ENCODE assay signal across 11 cellular contexts in the genomic region with DNA sequence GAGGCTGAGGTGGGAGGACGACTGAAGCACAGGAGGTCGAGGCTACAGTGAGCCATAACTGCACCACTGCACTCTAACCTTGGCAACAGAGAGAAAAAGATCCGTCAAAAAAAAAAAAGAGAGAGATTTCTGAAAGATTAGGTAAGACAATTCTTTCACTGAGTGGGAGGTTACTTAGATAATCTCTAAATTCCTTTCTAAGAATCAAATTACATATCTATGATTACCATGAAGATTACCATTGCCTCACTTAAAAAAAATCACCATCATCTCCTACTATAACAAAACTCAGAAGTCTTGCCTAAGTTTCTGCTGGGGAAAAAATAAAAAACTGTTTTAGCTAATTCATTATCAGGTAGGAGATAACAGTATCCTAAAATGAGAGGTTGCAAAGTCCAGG.
"Had no signal": no experiment of that assay in that cellular context is flagged by ENCODE, and none has a peak within 500 bp of the region (broad histone marks: within the 10 kb centered on the region; RNA-seq: fewer than 3 reads in every experiment).

No MANE protein-coding gene starts in this region.

- H3K4me2 ChIP-seq: smooth muscle cell had no signal

- FAIRE-seq: bronchial epithelial cell, endometrium had no signal

- H3K4me1 Mint-ChIP-seq: activated naive CD8-positive, alpha-beta T cell treated with anti-CD3 and anti-CD28 coated beads, Interleukin-2, amount 10 ng/mL, durations not matched to agents 7 days and 5 days had no signal

- H3K27ac Mint-ChIP-seq: activated naive CD8-positive, alpha-beta T cell treated with anti-CD3 and anti-CD28 coated beads, Interleukin-2, amount 10 ng/mL, durations not matched to agents 7 days and 5 days; stimulated activated naive CD8-positive, alpha-beta T cell treated with anti-CD3 and anti-CD28 coated beads, Interleukin-15, Interleukin-2, amounts not matched to agents 100 ng/mL and 50 ng/mL, for 24 hours had no signal

- H3K27me3 ChIP-seq: ascending aorta, suprapubic skin had no signal

- H3K9me3 Mint-ChIP-seq: activated naive CD8-positive, alpha-beta T cell treated with anti-CD3 and anti-CD28 coated beads, Interleukin-2, amount 10 ng/mL, durations not matched to agents 7 days and 5 days; stimulated activated naive CD8-positive, alpha-beta T cell treated with anti-CD3 and anti-CD28 coated beads, Interleukin-15, Interleukin-2, amounts not matched to agents 100 ng/mL and 50 ng/mL, for 24 hours had no signal

- H3K4me1 ChIP-seq: ascending aorta, prostate gland, suprapubic skin had no signal

- H3K4me3 Mint-ChIP-seq: activated naive CD8-positive, alpha-beta T cell treated with anti-CD3 and anti-CD28 coated beads, Interleukin-2, amount 10 ng/mL, durations not matched to agents 7 days and 5 days; stimulated activated naive CD8-positive, alpha-beta T cell treated with anti-CD3 and anti-CD28 coated beads, Interleukin-15, Interleukin-2, amounts not matched to agents 100 ng/mL and 50 ng/mL, for 24 hours had no signal

- DNase-seq: activated naive CD4-positive, alpha-beta T cell; activated naive CD8-positive, alpha-beta T cell treated with anti-CD3 and anti-CD28 coated beads, Interleukin-2, amount 10 ng/mL, durations not matched to agents 7 days and 5 days; activated T-cell treated with anti-CD3 and anti-CD28 coated beads for 4 hours; right cardiac atrium had no signal

- H3K9me3 ChIP-seq: ascending aorta, prostate gland, suprapubic skin had no signal

- H3K36me3 Mint-ChIP-seq: activated naive CD8-positive, alpha-beta T cell treated with anti-CD3 and anti-CD28 coated beads, Interleukin-2, amount 10 ng/mL, durations not matched to agents 7 days and 5 days had no signal

- H3K4me3 ChIP-seq: ascending aorta, prostate gland, smooth muscle cell, suprapubic skin had no signal

- H3K36me3 ChIP-seq: ascending aorta, prostate gland, suprapubic skin had no signal

- H3K27ac ChIP-seq: ascending aorta, prostate gland, suprapubic skin had no signal
